ENCODE assay signal across 11 cellular contexts in the genomic region with DNA sequence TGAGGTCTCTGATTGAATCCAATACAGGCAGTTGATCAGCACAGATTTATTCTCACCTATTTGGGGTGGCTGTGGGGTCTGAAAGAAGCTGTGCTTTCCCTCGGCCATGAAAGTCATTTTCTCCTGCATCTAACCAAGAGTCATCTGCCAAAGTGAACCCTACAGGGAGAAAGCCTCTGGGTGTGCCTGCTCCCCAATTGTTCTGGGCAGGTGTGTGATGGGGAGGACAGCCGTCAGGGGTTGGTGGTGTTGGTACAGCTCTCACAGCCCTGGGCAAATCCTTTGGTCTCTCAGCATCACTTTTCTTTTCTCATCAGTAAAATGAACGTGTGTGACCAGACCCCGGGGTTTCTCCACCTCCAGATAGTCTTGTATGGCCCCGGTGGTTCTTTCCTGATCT. TPM values are rescaled to one million over a fixed set of nuclear protein-coding genes. Genes with fewer than 3 reads are reported as not detected.
DNase-seq lines count a peak whose midpoint lies in the region; ATAC-seq, FAIRE-seq and TF ChIP-seq lines count a peak whose summit lies in the region.
"Had no signal": no experiment of that assay in that cellular context is flagged by ENCODE, and none has a peak within 500 bp of the region (broad histone marks: within the 10 kb centered on the region; RNA-seq: fewer than 3 reads in every experiment).

No MANE protein-coding gene starts in this region.

- H3K4me3 Mint-ChIP-seq in nephron progenitor cell: peak overlapping the region; percentile 31

- H3K36me3 ChIP-seq in left ventricle myocardium inferior (no peaks in the 10 kb centered on the region), breast epithelium (no peaks in the 10 kb centered on the region), left lung (no peaks in the 10 kb centered on the region)
- H3K36me3 ChIP-seq: lower lobe of right lung had no signal

- no peak overlapping the region for H3K27ac Mint-ChIP-seq in nephron progenitor cell

- H3K4me1 Mint-ChIP-seq in nephron progenitor cell: peaks cover 51% of the 10 kb centered on the region

- FAIRE-seq in GM19239 (lab: Jason Lieb, UNC): no peak
- FAIRE-seq: urothelium cell line had no signal

- intact Hi-C loops in left ventricle myocardium inferior (cut with micrococcal nuclease): no loop called here
- intact Hi-C loops in right cardiac atrium (cut with DNase I): no loop called here
- intact Hi-C loops in breast epithelium (cut with DNase I; ENCODE audit: low total_unique reads): loop anchor here (10.0 kb wide), 1 partner anchor 124 kb away; a partner anchor contains a TSS
- intact Hi-C loops in left lung (cut with DNase I): no loop called here

- H3K27ac ChIP-seq in left ventricle myocardium inferior (replicated peaks): peak overlapping the region; percentile 94
- H3K27ac ChIP-seq in right cardiac atrium (ENCODE audit: low read length): no peak overlapping the region
- H3K27ac ChIP-seq in breast epithelium: peak overlapping the region; percentile 88 to 99
- peak overlapping the region in 1 of 2 donors; percentile 93 for H3K27ac ChIP-seq in left lung

- ATAC-seq in right cardiac atrium: no peak
- no peak for ATAC-seq in HG03521 (IDR thresholded peaks at IDR 0.05; ENCODE audit: unreplicated experiment)
- ATAC-seq in HG02852 (IDR thresholded peaks at IDR 0.05; ENCODE audit: unreplicated experiment): no peak
- no peak for ATAC-seq in left lung
- ATAC-seq: lower lobe of right lung had no signal

- TF ChIP-seq CTCF in left ventricle myocardium inferior (IDR thresholded peaks at IDR 0.05; ENCODE audit: borderline replicate concordance) (no peak), breast epithelium (IDR thresholded peaks at IDR 0.05) (no peak), nephron progenitor cell (IDR thresholded peaks at IDR 0.05) (no peak), left lung (IDR thresholded peaks at IDR 0.05) (no peak)

- peaks cover 6% of the 10 kb centered on the region for H3K27me3 Mint-ChIP-seq in nephron progenitor cell (ENCODE audit: low read depth, poor library complexity)

- DNase-seq in left ventricle myocardium inferior (no peak), right cardiac atrium (no peak), breast epithelium (ENCODE audit: low spot score in 2 of 2) (peak in 1 of 2 donors; percentile 16), nephron progenitor cell (no peak), GM19239 (ENCODE audit: insufficient read length, low spot score) (no peak), left lung (no peak)
- DNase-seq: activated gamma-delta T cell treated with Interleukin-2 at 50 U/mL for 16 hours had no signal

- H3K9me3 ChIP-seq in left ventricle myocardium inferior (replicated peaks): no peaks in the 10 kb centered on the region
- H3K9me3 ChIP-seq in right cardiac atrium (ENCODE audit: control insufficient read depth, low read length): no peaks in the 10 kb centered on the region
- no peaks in the 10 kb centered on the region for H3K9me3 ChIP-seq in breast epithelium
- no peaks in the 10 kb centered on the region for H3K9me3 ChIP-seq in left lung
- H3K9me3 ChIP-seq: lower lobe of right lung had no signal

- no peaks in the 10 kb centered on the region for H3K27me3 ChIP-seq in left ventricle myocardium inferior (ENCODE audit: low read depth)
- no peaks in the 10 kb centered on the region for H3K27me3 ChIP-seq in right cardiac atrium (ENCODE audit: control insufficient read depth, insufficient read depth)
- H3K27me3 ChIP-seq in breast epithelium: no peaks in the 10 kb centered on the region
- H3K27me3 ChIP-seq in left lung: no peaks in the 10 kb centered on the region

- 70% methylated on average over 5 of the region's 5 CpGs for WGBS in right cardiac atrium

- no peak overlapping the region for H3K4me3 ChIP-seq in left ventricle myocardium inferior
- H3K4me3 ChIP-seq in right cardiac atrium (ENCODE audit: low read length): no peak overlapping the region
- no peak overlapping the region for H3K4me3 ChIP-seq in breast epithelium
- peak overlapping the region in 1 of 2 donors; percentile 75 for H3K4me3 ChIP-seq in left lung

- TF ChIP-seq POLR2A in breast epithelium (IDR thresholded peaks at IDR 0.05): no peak

- H3K36me3 Mint-ChIP-seq in nephron progenitor cell (ENCODE audit: low read depth): peaks cover 14% of the 10 kb centered on the region

- H3K4me1 ChIP-seq in left ventricle myocardium inferior (peaks cover 87% of the 10 kb centered on the region), right cardiac atrium (ENCODE audit: control insufficient read depth, insufficient read depth, low read length) (peaks cover 16% of the 10 kb centered on the region), breast epithelium (peaks cover 3 to 14% of the 10 kb centered on the region in 2 donors), left lung (peaks cover 40 to 71% of the 10 kb centered on the region in 2 donors)

- H3K9me3 Mint-ChIP-seq in nephron progenitor cell: peaks cover 7% of the 10 kb centered on the region

RNA-seq across cellular contexts. Expression of a gene that starts 2.5 kb away (rescaled TPM):
- total RNA-seq in left ventricle myocardium inferior (27.4 TPM), right cardiac atrium (10 to 100 TPM; 31.1 to 32.4 (median 31.6) TPM), breast epithelium (10 to 100 TPM; 24.8 to 26.9 (median 25.9) TPM), left lung (10 to 100 TPM; 29.1 to 30.4 TPM)
- 28.3 TPM for polyA plus RNA-seq in right cardiac atrium
